Comparison of ENCODE assay signal across 16 cellular contexts in the genomic region with DNA sequence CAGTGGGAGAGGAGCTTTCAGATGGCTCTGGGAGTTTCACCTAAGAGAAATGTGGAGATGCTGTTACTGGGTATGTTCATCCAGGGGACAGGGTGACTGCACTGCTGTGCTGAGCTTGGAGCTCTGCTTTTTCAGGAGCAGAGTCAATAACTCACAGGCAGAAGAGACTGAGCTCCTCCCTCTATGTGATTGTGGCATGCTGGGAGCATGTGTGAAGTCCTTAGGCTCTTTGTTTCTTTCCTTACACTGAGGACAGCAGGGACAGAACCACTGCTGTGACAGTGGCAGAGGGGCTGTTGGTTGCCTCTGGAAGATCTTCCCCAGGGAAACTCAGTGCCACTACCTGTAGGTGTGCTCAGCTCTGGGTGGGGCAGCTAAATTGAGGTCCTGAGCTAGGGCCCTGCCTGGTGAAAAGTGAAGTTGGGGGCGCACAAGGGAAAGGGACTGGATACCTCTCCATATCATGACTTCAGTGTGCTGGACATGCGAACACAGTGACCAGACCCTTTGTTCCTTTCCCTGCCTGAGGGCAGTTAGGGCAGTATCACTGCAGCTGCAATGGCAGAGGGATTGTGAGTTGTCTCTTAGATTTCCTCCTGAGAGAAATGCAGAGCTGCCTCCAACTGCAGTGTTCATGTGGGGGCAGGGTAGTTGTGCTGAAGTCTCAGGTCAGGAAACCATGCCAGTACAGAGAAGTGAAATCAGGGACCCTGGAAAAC.
"Had no signal": no experiment of that assay in that cellular context is flagged by ENCODE, and none has a peak within 500 bp of the region (broad histone marks: within the 10 kb centered on the region; RNA-seq: fewer than 3 reads in every experiment).

No MANE protein-coding gene starts in this region.

- H3K36me3 ChIP-seq: pancreas, thoracic aorta, uterus had no signal

- H3K27me3 Mint-ChIP-seq: activated CD4-positive, alpha-beta memory T cell treated with anti-CD3 and anti-CD28 coated beads for 36 hours; dendritic cell treated with granulocyte-macrophage colony-stimulating factor and Interleukin-4, amounts not matched to agents 40 ng/mL and 50 ng/mL, for 4 days; stimulated activated naive CD8-positive, alpha-beta T cell treated with anti-CD3 and anti-CD28 coated beads, Interleukin-15, amount 100 ng/mL, for 72 hours had no signal

- H3K36me3 Mint-ChIP-seq: activated CD4-positive, alpha-beta memory T cell treated with anti-CD3 and anti-CD28 coated beads for 36 hours; activated naive CD8-positive, alpha-beta T cell treated with anti-CD3 and anti-CD28 coated beads, Interleukin-2, amount 10 ng/mL, durations not matched to agents 7 days and 5 days had no signal

- H3K27ac ChIP-seq: pancreas, thoracic aorta, uterus had no signal

- H3K4me3 Mint-ChIP-seq: activated CD4-positive, alpha-beta memory T cell treated with anti-CD3 and anti-CD28 coated beads for 36 hours; activated naive CD8-positive, alpha-beta T cell treated with anti-CD3 and anti-CD28 coated beads, Interleukin-2, amount 10 ng/mL, durations not matched to agents 7 days and 5 days; dendritic cell treated with granulocyte-macrophage colony-stimulating factor and Interleukin-4, amounts not matched to agents 40 ng/mL and 50 ng/mL, for 4 days; nephron progenitor cell; stimulated activated naive CD8-positive, alpha-beta T cell treated with anti-CD3 and anti-CD28 coated beads, Interleukin-15, amount 100 ng/mL, for 72 hours had no signal

- ATAC-seq: left ventricle myocardium superior; pancreas; stimulated activated naive CD8-positive, alpha-beta T cell treated with anti-CD3 and anti-CD28 coated beads, Interleukin-15, amount 100 ng/mL, for 72 hours had no signal

- H3K4me1 Mint-ChIP-seq: activated naive CD8-positive, alpha-beta T cell treated with anti-CD3 and anti-CD28 coated beads, Interleukin-2, amount 10 ng/mL, durations not matched to agents 7 days and 5 days; stimulated activated naive CD8-positive, alpha-beta T cell treated with anti-CD3 and anti-CD28 coated beads, Interleukin-15, amount 100 ng/mL, for 72 hours had no signal

- H3K27me3 ChIP-seq: uterus had no signal

- H3K4me3 ChIP-seq: pancreas, thoracic aorta, uterus had no signal

- H3K9me3 ChIP-seq: pancreas, thoracic aorta, uterus had no signal

- H3K9me3 Mint-ChIP-seq: activated CD4-positive, alpha-beta memory T cell treated with anti-CD3 and anti-CD28 coated beads for 36 hours; activated naive CD8-positive, alpha-beta T cell treated with anti-CD3 and anti-CD28 coated beads, Interleukin-2, amount 10 ng/mL, durations not matched to agents 7 days and 5 days had no signal

- DNase-seq: activated CD4-positive, alpha-beta memory T cell treated with anti-CD3 and anti-CD28 coated beads for 36 hours; activated CD4-positive, alpha-beta T cell treated with anti-CD3 and anti-CD28 coated beads for 1 hour; activated naive CD8-positive, alpha-beta T cell treated with anti-CD3 and anti-CD28 coated beads, Interleukin-2, amount 10 ng/mL, durations not matched to agents 7 days and 5 days; activated T-cell treated with anti-CD3 and anti-CD28 coated beads, Interleukin-2, amount 50 U/mL, for 48 hours; anterior cingulate cortex; cerebellar nuclear complex; erythroblast; left ventricle myocardium superior; mesenchymal stem cell; nephron progenitor cell; stimulated activated CD4-positive, alpha-beta T cell treated with anti-CD3 and anti-CD28 coated beads, Interleukin-4, amount 100 ng/mL, for 4 hours; stimulated activated naive CD8-positive, alpha-beta T cell treated with anti-CD3 and anti-CD28 coated beads, Interleukin-15, amount 100 ng/mL, for 72 hours; uterus had no signal

- H3K27ac Mint-ChIP-seq: activated CD4-positive, alpha-beta memory T cell treated with anti-CD3 and anti-CD28 coated beads for 36 hours; activated naive CD8-positive, alpha-beta T cell treated with anti-CD3 and anti-CD28 coated beads, Interleukin-2, amount 10 ng/mL, durations not matched to agents 7 days and 5 days; dendritic cell treated with granulocyte-macrophage colony-stimulating factor and Interleukin-4, amounts not matched to agents 40 ng/mL and 50 ng/mL, for 4 days; stimulated activated naive CD8-positive, alpha-beta T cell treated with anti-CD3 and anti-CD28 coated beads, Interleukin-15, amount 100 ng/mL, for 72 hours had no signal

- H3K4me1 ChIP-seq: pancreas, uterus had no signal
